In the genomic region with DNA sequence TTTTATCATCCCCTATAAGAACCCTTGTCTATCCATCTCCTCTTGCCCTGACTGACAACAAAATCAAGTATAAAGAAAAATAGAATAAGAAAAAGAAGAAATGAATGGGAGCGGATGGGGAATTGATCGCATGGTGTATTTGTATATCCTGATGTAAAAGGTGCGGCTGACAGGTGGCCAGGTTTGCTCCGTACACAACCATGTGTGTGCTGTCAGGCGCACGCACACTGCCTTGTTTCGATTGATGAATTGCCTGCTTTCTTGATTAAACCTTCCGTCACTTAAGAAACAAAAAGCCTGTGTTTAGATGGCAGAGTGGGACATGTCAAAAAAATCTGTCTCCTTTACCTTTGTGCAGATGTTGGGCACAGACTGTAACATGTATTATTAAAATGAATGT, we compare ENCODE assay signal across 31 cellular contexts.
"Had no signal": no experiment of that assay in that cellular context is flagged by ENCODE, and none has a peak within 500 bp of the region (broad histone marks: within the 10 kb centered on the region; RNA-seq: fewer than 3 reads in every experiment).

No MANE protein-coding gene starts in this region.

- H3K27ac Mint-ChIP-seq: activated CD4-positive, alpha-beta memory T cell treated with anti-CD3 and anti-CD28 coated beads for 36 hours; activated T-helper 17 cell treated with anti-CD3 and anti-CD28 coated beads, Interleukin-2, amount 50 U/mL, for 72 hours; natural killer cell treated with Interleukin-12 subunit alpha and Interleukin-12 subunit beta and Interleukin-15 and Interleukin-18, amount 100 ng/mL, for 72 hours; stimulated activated effector memory CD8-positive, alpha-beta T cell treated with anti-CD3 and anti-CD28 coated beads, Interleukin-12 subunit alpha, Interleukin-12 subunit beta, amount 100 ng/mL, for 72 hours; stimulated activated naive CD8-positive, alpha-beta T cell treated with anti-CD3 and anti-CD28 coated beads, Interleukin-15, Interleukin-2, amounts not matched to agents 100 ng/mL and 50 ng/mL, for 24 hours had no signal

- H3K27me3 Mint-ChIP-seq: activated CD4-positive, alpha-beta memory T cell treated with anti-CD3 and anti-CD28 coated beads for 36 hours; activated T-helper 17 cell treated with anti-CD3 and anti-CD28 coated beads, Interleukin-2, amount 50 U/mL, for 72 hours; effector memory CD8-positive, alpha-beta T cell; stimulated activated naive CD8-positive, alpha-beta T cell treated with anti-CD3 and anti-CD28 coated beads, Interleukin-15, Interleukin-2, amounts not matched to agents 100 ng/mL and 50 ng/mL, for 24 hours had no signal

- H3K4me3 Mint-ChIP-seq: activated CD4-positive, alpha-beta memory T cell treated with anti-CD3 and anti-CD28 coated beads for 36 hours; activated T-cell treated with anti-CD3 and anti-CD28 coated beads, Interleukin-2, amount 50 U/mL, for 4 hours; activated T-helper 17 cell treated with anti-CD3 and anti-CD28 coated beads, Interleukin-2, amount 50 U/mL, for 72 hours; effector memory CD8-positive, alpha-beta T cell; natural killer cell treated with Interleukin-12 subunit alpha and Interleukin-12 subunit beta and Interleukin-15 and Interleukin-18, amount 100 ng/mL, for 72 hours; stimulated activated effector memory CD8-positive, alpha-beta T cell treated with anti-CD3 and anti-CD28 coated beads, Interleukin-12 subunit alpha, Interleukin-12 subunit beta, amount 100 ng/mL, for 72 hours; stimulated activated naive CD8-positive, alpha-beta T cell treated with anti-CD3 and anti-CD28 coated beads, Interleukin-15, Interleukin-2, amounts not matched to agents 100 ng/mL and 50 ng/mL, for 24 hours had no signal

- DNase-seq: activated CD4-positive, alpha-beta memory T cell treated with anti-CD3 and anti-CD28 coated beads for 36 hours; activated CD4-positive, alpha-beta T cell treated with anti-CD3 and anti-CD28 coated beads for 48 hours; activated gamma-delta T cell treated with Interleukin-2 at 50 U/mL for 16 hours; activated naive CD4-positive, alpha-beta T cell treated with anti-CD3 and anti-CD28 coated beads, Interleukin-2, amount 50 U/mL, for 16 hours; activated T-cell treated with anti-CD3 and anti-CD28 coated beads, Interleukin-2, amount 50 U/mL, for 4 hours; amniotic stem cell; caudate nucleus; cortex of kidney; effector memory CD8-positive, alpha-beta T cell; erythroblast; gastrocnemius medialis; glutamatergic neuron; left cardiac atrium; left ventricle myocardium superior; mucosa of descending colon; ovary; retina; stimulated activated CD4-positive, alpha-beta T cell treated with anti-CD3 and anti-CD28 coated beads, Interleukin-12 subunit alpha, Interleukin-12 subunit beta, amount 100 ng/mL, for 4 hours; stimulated activated CD4-positive, alpha-beta T cell treated with anti-CD3 and anti-CD28 coated beads, Interleukin-4, amount 100 ng/mL, for 1 hour; trophoblast cell; uterus; WERI-Rb-1 had no signal

- H3K27ac ChIP-seq: gastrocnemius medialis, ovary, prostate gland, skin epidermis, thoracic aorta, uterus, WERI-Rb-1 had no signal

- H3K9me3 Mint-ChIP-seq: activated CD4-positive, alpha-beta memory T cell treated with anti-CD3 and anti-CD28 coated beads for 36 hours; activated T-cell treated with anti-CD3 and anti-CD28 coated beads, Interleukin-2, amount 50 U/mL, for 4 hours; activated T-helper 17 cell treated with anti-CD3 and anti-CD28 coated beads, Interleukin-2, amount 50 U/mL, for 72 hours; effector memory CD8-positive, alpha-beta T cell; natural killer cell treated with Interleukin-12 subunit alpha and Interleukin-12 subunit beta and Interleukin-15 and Interleukin-18, amount 100 ng/mL, for 72 hours; stimulated activated effector memory CD8-positive, alpha-beta T cell treated with anti-CD3 and anti-CD28 coated beads, Interleukin-12 subunit alpha, Interleukin-12 subunit beta, amount 100 ng/mL, for 72 hours; stimulated activated naive CD8-positive, alpha-beta T cell treated with anti-CD3 and anti-CD28 coated beads, Interleukin-15, Interleukin-2, amounts not matched to agents 100 ng/mL and 50 ng/mL, for 24 hours had no signal

- H3K27me3 ChIP-seq: gastrocnemius medialis, ovary, uterus had no signal

- H3K4me3 ChIP-seq: gastrocnemius medialis, mucosa of descending colon, ovary, prostate gland, skin epidermis, thoracic aorta, uterus had no signal

- H3K4me1 Mint-ChIP-seq: activated T-helper 17 cell treated with anti-CD3 and anti-CD28 coated beads, Interleukin-2, amount 50 U/mL, for 72 hours had no signal

- H3K4me1 ChIP-seq: gastrocnemius medialis, prostate gland, uterus had no signal

- ATAC-seq: activated CD4-positive, CD25-positive, alpha-beta regulatory T cell treated with anti-CD3 and anti-CD28 coated beads, Interleukin-2, amount 50 U/mL, for 24 hours; activated T-cell treated with anti-CD3 and anti-CD28 coated beads, Interleukin-2, amount 50 U/mL, for 4 hours; activated T-helper 17 cell treated with anti-CD3 and anti-CD28 coated beads, Interleukin-2, amount 50 U/mL, for 72 hours; effector memory CD8-positive, alpha-beta T cell; gastrocnemius medialis; left cardiac atrium; left ventricle myocardium superior; mucosa of descending colon; natural killer cell treated with Interleukin-12 subunit alpha and Interleukin-12 subunit beta and Interleukin-15 and Interleukin-18, amount 100 ng/mL, for 72 hours; sciatic nerve; stimulated activated effector memory CD8-positive, alpha-beta T cell treated with anti-CD3 and anti-CD28 coated beads, Interleukin-12 subunit alpha, Interleukin-12 subunit beta, amount 100 ng/mL, for 72 hours had no signal

- H3K36me3 Mint-ChIP-seq: natural killer cell treated with Interleukin-12 subunit alpha and Interleukin-12 subunit beta and Interleukin-15 and Interleukin-18, amount 100 ng/mL, for 72 hours had no signal

- H3K36me3 ChIP-seq: gastrocnemius medialis, ovary, prostate gland, uterus had no signal

- H3K9me3 ChIP-seq: gastrocnemius medialis, mucosa of descending colon, ovary, prostate gland, thoracic aorta, uterus had no signal
